19 cellular contexts compared by ENCODE assay signal in the genomic region with DNA sequence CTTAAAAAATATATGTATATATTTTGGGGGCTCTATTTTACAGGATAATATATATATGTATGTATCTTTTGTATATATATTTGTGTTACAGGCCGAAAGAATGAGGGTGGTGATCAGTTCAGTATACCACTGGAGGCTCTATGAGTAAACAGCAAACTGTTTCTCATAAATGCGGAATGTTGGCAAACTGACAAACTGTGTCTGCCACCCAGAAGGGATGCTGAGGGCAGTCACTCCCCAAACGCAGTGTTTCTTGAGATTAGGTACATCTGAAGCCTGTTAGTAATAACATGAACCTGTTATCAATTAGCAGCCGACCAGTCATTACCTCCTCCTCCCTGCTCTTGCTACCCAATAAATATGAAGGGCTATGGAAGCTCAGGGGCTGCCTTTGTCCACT. TPM values are rescaled to one million over a fixed set of nuclear protein-coding genes. Genes with fewer than 3 reads are reported as not detected.
A peak's percentile ranks its signal among the peaks of the same experiment; 100 is the strongest.
DNase-seq lines count a peak whose midpoint lies in the region; ATAC-seq and TF ChIP-seq lines count a peak whose summit lies in the region.
"Had no signal": no experiment of that assay in that cellular context is flagged by ENCODE, and none has a peak within 500 bp of the region (broad histone marks: within the 10 kb centered on the region; RNA-seq: fewer than 3 reads in every experiment).

No MANE protein-coding gene starts in this region.

- H3K9me3 Mint-ChIP-seq in nephron progenitor cell = no peaks in the 10 kb centered on the region
- H3K9me3 Mint-ChIP-seq: CD8-positive, alpha-beta T cell; neural crest cell had no signal

- H3K27ac ChIP-seq in mammary epithelial cell (ENCODE audit: insufficient read depth, low read depth, low read length) = no peak overlapping the region
- no peak overlapping the region for H3K27ac ChIP-seq in mesenchymal stem cell (ENCODE audit: low read length, poor library complexity, severe bottlenecking)
- H3K27ac ChIP-seq: HL-60, upper lobe of left lung had no signal

- TF ChIP-seq CTCF in mammary epithelial cell (conservative IDR thresholded peaks at IDR 0.05 in 1 of 2, IDR thresholded peaks at IDR 0.05 in 1 of 2; ENCODE audit: extremely low read depth in 1 of 2, insufficient read depth in 1 of 2, low read depth in 1 of 2, low read length in 2 of 2) = no peak
- TF ChIP-seq CTCF in nephron progenitor cell (IDR thresholded peaks at IDR 0.05) = no peak

- in situ Hi-C loops in mammary epithelial cell (cut with MboI; ENCODE audit: low sequenced_read_pairs in 2 of 2) = no loop called here

- H3K4me3 ChIP-seq in mammary epithelial cell (replicated peaks in 1 of 3; ENCODE audit: insufficient read depth in 1 of 3, low read depth in 2 of 3, low read length in 3 of 3) = no peak overlapping the region
- no peak overlapping the region for H3K4me3 ChIP-seq in mesenchymal stem cell (ENCODE audit: insufficient read depth in 1 of 2, low read depth in 1 of 2, low read length in 2 of 2)
- H3K4me3 ChIP-seq: lung, upper lobe of left lung had no signal

- peaks cover 51% of the 10 kb centered on the region for H3K27me3 Mint-ChIP-seq in nephron progenitor cell (ENCODE audit: low read depth, poor library complexity)

- peaks cover 2% of the 10 kb centered on the region for H3K27me3 ChIP-seq in mammary epithelial cell (ENCODE audit: insufficient read depth, low read length)
- peaks cover 0 to 14% of the 10 kb centered on the region in 2 experiments for H3K27me3 ChIP-seq in mesenchymal stem cell (ENCODE audit: control insufficient read depth in 1 of 2, insufficient read depth in 1 of 2, low read length in 2 of 2)

- H2AFZ ChIP-seq in mammary epithelial cell (ENCODE audit: low read depth, low read length) (no peak overlapping the region), mesenchymal stem cell (ENCODE audit: low read depth, low read length) (no peak overlapping the region)

- no TSS peak for BruUV-seq in mammary epithelial cell (replicated peaks; lab: Mats Ljungman, UMichigan)

- no peaks in the 10 kb centered on the region for H3K79me1 ChIP-seq in mesenchymal stem cell (replicated peaks; ENCODE audit: low read length, poor library complexity, severe bottlenecking)

- no peak overlapping the region for H3K4ac ChIP-seq in mesenchymal stem cell (ENCODE audit: low read depth in 1 of 2, low read length in 2 of 2)

- DNase-seq in EL (peak; percentile 91), NCI-H1694 (lab: John Stamatoyannopoulos, UW) (peak; percentile 60), mammary epithelial cell (peak; percentile 58), mesenchymal stem cell (peak; percentile 69), nephron progenitor cell (no peak)
- no peak for DNase-seq in stimulated activated CD4-positive, alpha-beta T cell treated with anti-CD3 and anti-CD28 coated beads, Interleukin-4, amount 100 ng/mL, for 1 hour
- DNase-seq: activated CD4-positive, alpha-beta T cell treated with anti-CD3 and anti-CD28 coated beads for 1 hour; activated T-cell treated with anti-CD3 and anti-CD28 coated beads for 4 hours; CD8-positive, alpha-beta T cell; GF-D8; NCI-H2107; right cardiac atrium; stimulated activated CD4-positive, alpha-beta T cell treated with anti-CD3 and anti-CD28 coated beads, Interleukin-4, amount 100 ng/mL, for 24 hours; upper lobe of left lung had no signal

- H3K9me3 ChIP-seq in mammary epithelial cell (replicated peaks; ENCODE audit: insufficient read depth, low read length) (no peaks in the 10 kb centered on the region), mesenchymal stem cell (ENCODE audit: control insufficient read depth, low read length) (no peaks in the 10 kb centered on the region)
- H3K9me3 ChIP-seq: upper lobe of left lung had no signal

- no peak overlapping the region for H2BK15ac ChIP-seq in mesenchymal stem cell (ENCODE audit: low read depth, poor library complexity, severe bottlenecking)

- H3K23ac ChIP-seq in mesenchymal stem cell (ENCODE audit: low read length in 2 of 2) = no peak overlapping the region

- dilution Hi-C loops in mammary epithelial cell (cut with HindIII; ENCODE audit: low sequenced_read_pairs) = no loop called here

- H3K4me3 Mint-ChIP-seq in nephron progenitor cell = no peak overlapping the region
- H3K4me3 Mint-ChIP-seq: CD8-positive, alpha-beta T cell; neural crest cell had no signal

- H4K8ac ChIP-seq in mesenchymal stem cell (ENCODE audit: low read length) = no peak overlapping the region

- CTCF ChIA-PET in mammary epithelial cell (lab: Charles Lee; ENCODE audit: low non-redundant PET) = no interaction called here

- H3K4me1 ChIP-seq in mammary epithelial cell (ENCODE audit: insufficient read depth, low read length) = no peaks in the 10 kb centered on the region
- H3K4me1 ChIP-seq in mesenchymal stem cell (ENCODE audit: control insufficient read depth, insufficient read depth, low read depth, low read length) = peaks cover 10% of the 10 kb centered on the region

- no peak overlapping the region for H3K9ac ChIP-seq in mammary epithelial cell (ENCODE audit: insufficient read depth, low read length)
- peak overlapping the region; percentile 53 for H3K9ac ChIP-seq in mesenchymal stem cell (ENCODE audit: low read length)

- no peak overlapping the region for H3K18ac ChIP-seq in mesenchymal stem cell (ENCODE audit: low read depth in 1 of 2, low read length in 2 of 2)

- H2BK12ac ChIP-seq in mesenchymal stem cell (ENCODE audit: low read length in 2 of 2) = no peak overlapping the region

- no peak overlapping the region for H3K27ac Mint-ChIP-seq in nephron progenitor cell
- H3K27ac Mint-ChIP-seq: CD8-positive, alpha-beta T cell had no signal

- H3K79me2 ChIP-seq in mammary epithelial cell (ENCODE audit: insufficient read depth, low read length) = no peaks in the 10 kb centered on the region

- no peak overlapping the region for H3K14ac ChIP-seq in mesenchymal stem cell (ENCODE audit: low read length in 2 of 2)

- H2BK120ac ChIP-seq in mesenchymal stem cell (ENCODE audit: low read depth, low read length) = no peak overlapping the region

- H3K36me3 Mint-ChIP-seq in nephron progenitor cell (ENCODE audit: low read depth) = no peaks in the 10 kb centered on the region
- H3K36me3 Mint-ChIP-seq: CD8-positive, alpha-beta T cell had no signal

- 50% methylated on average over 4 of the region's 4 CpGs for WGBS in mammary epithelial cell (ENCODE audit: low coverage, missing lambda C conversion rate)
- WGBS in mesenchymal stem cell = 38% methylated on average over 4 of the region's 4 CpGs

- H4K91ac ChIP-seq in mesenchymal stem cell (ENCODE audit: low read length) = no peak overlapping the region

- H2BK5ac ChIP-seq in mesenchymal stem cell (ENCODE audit: low read depth, low read length, poor library complexity, severe bottlenecking) = no peak overlapping the region

- intact Hi-C loops in mammary epithelial cell (cut with micrococcal nuclease) = no loop called here

- H3K36me3 ChIP-seq in mammary epithelial cell (ENCODE audit: insufficient read depth, low read length) (no peaks in the 10 kb centered on the region), mesenchymal stem cell (ENCODE audit: control insufficient read depth in 1 of 2, insufficient read depth in 2 of 2, low read depth in 1 of 2, low read length in 2 of 2) (no peaks in the 10 kb centered on the region)
- H3K36me3 ChIP-seq: upper lobe of left lung had no signal

- no peak overlapping the region for H2AK5ac ChIP-seq in mesenchymal stem cell (ENCODE audit: low read length, severe bottlenecking)

- H4K20me1 ChIP-seq in mammary epithelial cell (ENCODE audit: insufficient read depth, low read length) = no peaks in the 10 kb centered on the region

- H3K4me2 ChIP-seq in mammary epithelial cell (ENCODE audit: insufficient read depth, low read depth, low read length) (no peak overlapping the region), mesenchymal stem cell (ENCODE audit: low read length, poor library complexity, severe bottlenecking) (no peak overlapping the region)

- ATAC-seq in GM18498 (IDR thresholded peaks at IDR 0.05; ENCODE audit: unreplicated experiment) = no peak
- ATAC-seq: CD8-positive, alpha-beta T cell; esophagus mucosa; right cardiac atrium had no signal

- peaks cover 49% of the 10 kb centered on the region for H3K4me1 Mint-ChIP-seq in nephron progenitor cell

RNA-seq across cellular contexts. Expression of a gene that starts 20.8 kb away (rescaled TPM):
- 1 to 10 TPM; 1.8 to 3.3 TPM for total RNA-seq in mammary epithelial cell
- 0.14 TPM for polyA plus RNA-seq in mammary epithelial cell
- not detected for polyA minus RNA-seq in mammary epithelial cell
- 29.2 TPM for polyA plus RNA-seq in mesenchymal stem cell (2013, experiment 1 of 2)
- 27.7 TPM for polyA plus RNA-seq in mesenchymal stem cell (2013, experiment 2 of 2)

RNA-seq across cellular contexts. Expression of a gene that starts 49.6 kb away (rescaled TPM):
- not detected for total RNA-seq in mammary epithelial cell
- not detected for polyA plus RNA-seq in mammary epithelial cell
- polyA minus RNA-seq in mammary epithelial cell = not detected
- not detected for polyA plus RNA-seq in mesenchymal stem cell (2013, experiment 1 of 2)
- 0.05 TPM for polyA plus RNA-seq in mesenchymal stem cell (2013, experiment 2 of 2)
- total RNA-seq: CD8-positive, alpha-beta T cell; neural crest cell had no signal

Comparison
In these comparisons a context has a peak if more than half of its experiments do, and no peak if none do; other contexts are left out.
1. DNase-seq: peak in EL (single experiment), NCI-H1694 (single experiment), mammary epithelial cell (single experiment) and mesenchymal stem cell (single experiment); none in stimulated activated CD4-positive, alpha-beta T cell treated with anti-CD3 and anti-CD28 coated beads, Interleukin-4, amount 100 ng/mL, for 1 hour (single experiment) and nephron progenitor cell (single experiment).